In the genomic region with DNA sequence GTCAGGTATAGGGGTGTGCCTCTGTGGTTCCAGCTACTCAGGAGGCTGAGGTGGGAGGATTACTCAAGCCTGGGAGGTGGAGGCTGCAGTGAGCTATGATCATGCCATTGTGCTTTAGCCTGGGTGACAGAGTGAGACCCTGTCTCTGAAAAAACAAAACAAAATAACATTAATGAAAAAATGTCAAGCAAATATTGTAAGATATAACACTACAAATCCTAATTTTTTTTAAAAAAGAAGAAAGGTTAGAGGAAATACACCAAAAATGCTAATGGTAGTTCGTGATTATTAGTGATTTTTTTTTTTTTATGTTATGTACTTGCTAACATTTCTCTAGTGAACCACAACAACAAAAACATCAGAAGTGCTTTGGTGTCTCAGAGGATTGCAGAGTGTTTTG, we compare ENCODE assay signal across 1 cellular context.
TF ChIP-seq lines count a peak whose summit lies in the region.

No MANE protein-coding gene starts in this region.

TF ChIP-seq in HepG2, 621 proteins besides CTCF, POLR2A, EP300 and RAD21:
- no peak for TF ChIP-seq ZNF451 (CRISPR knock-in tag; IDR thresholded peaks at IDR 0.05)
- no peak for TF ChIP-seq ZNF17 (CRISPR knock-in tag; IDR thresholded peaks at IDR 0.05)
- 0 out of 2 replicates have a peak, but pooled peaks have one; percentile 19 for TF ChIP-seq ZNF770 (CRISPR knock-in tag; IDR thresholded peaks at IDR 0.05)
- no peak for TF ChIP-seq TBL1XR1 (IDR thresholded peaks at IDR 0.05; ENCODE audit: borderline replicate concordance, low read length, partially characterized antibody)
- no peak for TF ChIP-seq TAF15 (IDR thresholded peaks at IDR 0.05; ENCODE audit: low read depth, low read length, poor library complexity, severe bottlenecking)
